ENCODE assay signal across 10 cellular contexts in genomic region chr22:38215156-38216038, GRCh38. TPM values are rescaled to one million over a fixed set of nuclear protein-coding genes. Genes with fewer than 3 reads are reported as not detected.
A peak's percentile ranks its signal among the peaks of the same experiment; 100 is the strongest.
DNase-seq lines count a peak whose midpoint lies in the region; ATAC-seq and TF ChIP-seq lines count a peak whose summit lies in the region.
"Had no signal": no experiment of that assay in that cellular context is flagged by ENCODE, and none has a peak within 500 bp of the region (broad histone marks: within the 10 kb centered on the region; RNA-seq: fewer than 3 reads in every experiment).

No MANE protein-coding gene starts in this region.

- no peak overlapping the region for H3K9ac ChIP-seq in iPS-18a (ENCODE audit: low read length)

- H3K9me3 ChIP-seq in OCI-LY7 (ENCODE audit: low read length) = no peaks in the 10 kb centered on the region
- H3K9me3 ChIP-seq in iPS-18a (ENCODE audit: control insufficient read depth, low read depth, low read length) = no peaks in the 10 kb centered on the region

- peak overlapping the region; percentile 34 for H3K4me3 Mint-ChIP-seq in T-helper 1 cell treated with Interleukin-12 subunit alpha and Interleukin-12 subunit beta and Interleukin-4 antibody, amounts not matched to agents 30 μg/mL and 1 μg/mL, for 36 hours
- H3K4me3 Mint-ChIP-seq in stimulated activated effector memory CD8-positive, alpha-beta T cell treated with anti-CD3 and anti-CD28 coated beads, Interleukin-12 subunit alpha, Interleukin-12 subunit beta, amount 100 ng/mL, for 72 hours = peak overlapping the region; percentile 27

- DNase-seq in T-helper 1 cell = no peak
- DNase-seq in OCI-LY7 (ENCODE audit: low spot score) = no peak
- no peak for DNase-seq in stimulated activated effector memory CD8-positive, alpha-beta T cell treated with anti-CD3 and anti-CD28 coated beads, Interleukin-12 subunit alpha, Interleukin-12 subunit beta, amount 100 ng/mL, for 72 hours (ENCODE audit: low spot score in 2 of 2)
- no peak for DNase-seq in AG08396 (ENCODE audit: low spot score)
- DNase-seq: DMS79 treated with DMSO at 0.1 percent for 48 hours, NCI-H1694 had no signal

- peak overlapping the region; percentile 5 for H3K27ac Mint-ChIP-seq in T-helper 1 cell treated with Interleukin-12 subunit alpha and Interleukin-12 subunit beta and Interleukin-4 antibody, amounts not matched to agents 30 μg/mL and 1 μg/mL, for 36 hours
- H3K27ac Mint-ChIP-seq in stimulated activated effector memory CD8-positive, alpha-beta T cell treated with anti-CD3 and anti-CD28 coated beads, Interleukin-12 subunit alpha, Interleukin-12 subunit beta, amount 100 ng/mL, for 72 hours = peak overlapping the region; percentile 69

- no peak for ATAC-seq in stimulated activated effector memory CD8-positive, alpha-beta T cell treated with anti-CD3 and anti-CD28 coated beads, Interleukin-12 subunit alpha, Interleukin-12 subunit beta, amount 100 ng/mL, for 72 hours
- no peak for ATAC-seq in HG03378 (IDR thresholded peaks at IDR 0.05; ENCODE audit: unreplicated experiment)
- ATAC-seq in GM21526 (IDR thresholded peaks at IDR 0.05; ENCODE audit: low FRiP score, unreplicated experiment) = no peak

- no peaks in the 10 kb centered on the region for H3K79me2 ChIP-seq in OCI-LY7 (ENCODE audit: insufficient read depth, low read depth, low read length)

- peaks cover 14% of the 10 kb centered on the region for H3K36me3 Mint-ChIP-seq in T-helper 1 cell treated with Interleukin-12 subunit alpha and Interleukin-12 subunit beta and Interleukin-4 antibody, amounts not matched to agents 30 μg/mL and 1 μg/mL, for 36 hours (ENCODE audit: low read depth)
- peaks cover 86% of the 10 kb centered on the region for H3K36me3 Mint-ChIP-seq in stimulated activated effector memory CD8-positive, alpha-beta T cell treated with anti-CD3 and anti-CD28 coated beads, Interleukin-12 subunit alpha, Interleukin-12 subunit beta, amount 100 ng/mL, for 72 hours

- intact Hi-C loops in OCI-LY7 (cut with micrococcal nuclease; ENCODE audit: unreplicated experiment) = no loop called here

- no peaks in the 10 kb centered on the region for H3K9me2 ChIP-seq in OCI-LY7 (ENCODE audit: insufficient read depth, low read length)

- H3K4me1 ChIP-seq in OCI-LY7 (ENCODE audit: insufficient read depth, low read length, poor library complexity, severe bottlenecking) (peaks cover 22% of the 10 kb centered on the region), iPS-18a (ENCODE audit: control insufficient read depth, low read depth, low read length) (peaks cover 24% of the 10 kb centered on the region)

- H3K27me3 ChIP-seq in iPS-18a (ENCODE audit: control insufficient read depth, insufficient read depth, low read length) = peaks cover 20% of the 10 kb centered on the region

- no peak overlapping the region for H3K27ac ChIP-seq in OCI-LY7 (ENCODE audit: low read depth, low read length, poor library complexity, severe bottlenecking)
- no peak overlapping the region for H3K27ac ChIP-seq in iPS-18a (ENCODE audit: low read length)

- no peaks in the 10 kb centered on the region for H4K20me1 ChIP-seq in OCI-LY7 (ENCODE audit: insufficient read depth, low read length)

- CTCF ChIA-PET in OCI-LY7 (lab: Charles Lee; ENCODE audit: unreplicated experiment) = interaction anchor here (0.6 to 1.0 kb wide), 2 partner anchors 31 to 481 kb away, joined by 3 to 6 read pairs; no protein-coding TSS in a partner anchor

- POLR2A ChIA-PET in OCI-LY7 (lab: Charles Lee) = interaction anchor here (0.6 to 1.1 kb wide), 2 partner anchors 9 to 55 kb away, joined by 3 to 6 read pairs; no protein-coding TSS in a partner anchor

- no peaks in the 10 kb centered on the region for H3K27me3 Mint-ChIP-seq in T-helper 1 cell treated with Interleukin-12 subunit alpha and Interleukin-12 subunit beta and Interleukin-4 antibody, amounts not matched to agents 30 μg/mL and 1 μg/mL, for 36 hours (ENCODE audit: low read depth)

- BruUV-seq in OCI-LY7 (replicated peaks; lab: Mats Ljungman, UMichigan) = no TSS peak

- peaks cover 14% of the 10 kb centered on the region for H3K4me1 Mint-ChIP-seq in T-helper 1 cell treated with Interleukin-12 subunit alpha and Interleukin-12 subunit beta and Interleukin-4 antibody, amounts not matched to agents 30 μg/mL and 1 μg/mL, for 36 hours (ENCODE audit: low read depth)
- peaks cover 67% of the 10 kb centered on the region for H3K4me1 Mint-ChIP-seq in stimulated activated effector memory CD8-positive, alpha-beta T cell treated with anti-CD3 and anti-CD28 coated beads, Interleukin-12 subunit alpha, Interleukin-12 subunit beta, amount 100 ng/mL, for 72 hours

- no peak for TF ChIP-seq CTCF in OCI-LY7 (conservative IDR thresholded peaks at IDR 0.05; ENCODE audit: low read length)

- H2AFZ ChIP-seq in OCI-LY7 (ENCODE audit: low read length) = no peak overlapping the region

- H3K4me2 ChIP-seq in OCI-LY7 (ENCODE audit: low read length) = peak overlapping the region; percentile 63

- no peaks in the 10 kb centered on the region for H3K9me3 Mint-ChIP-seq in T-helper 1 cell treated with Interleukin-12 subunit alpha and Interleukin-12 subunit beta and Interleukin-4 antibody, amounts not matched to agents 30 μg/mL and 1 μg/mL, for 36 hours
- H3K9me3 Mint-ChIP-seq in stimulated activated effector memory CD8-positive, alpha-beta T cell treated with anti-CD3 and anti-CD28 coated beads, Interleukin-12 subunit alpha, Interleukin-12 subunit beta, amount 100 ng/mL, for 72 hours = no peaks in the 10 kb centered on the region

- H3K36me3 ChIP-seq in OCI-LY7 (ENCODE audit: insufficient read depth, low read length) (no peaks in the 10 kb centered on the region), iPS-18a (ENCODE audit: control insufficient read depth, low read depth, low read length) (no peaks in the 10 kb centered on the region)

- H3K4me3 ChIP-seq in OCI-LY7 (ENCODE audit: low read depth, low read length, poor library complexity, severe bottlenecking) (peak overlapping the region; percentile 61), iPS-18a (ENCODE audit: low read length) (peak overlapping the region; percentile 51)

RNA-seq across cellular contexts. Expression of gene MAFF, which starts 13.6 kb away (rescaled TPM):
- 3.8 and 5.7 TPM in 2 replicates for total RNA-seq in OCI-LY7 (2014; rRNA removed; shearing (Covaris generic))
- 3.4 and 5.3 TPM in 2 replicates for total RNA-seq in OCI-LY7 (2022)

RNA-seq across cellular contexts. Expression of gene PLA2G6, which starts 33.8 kb away (rescaled TPM):
- total RNA-seq in OCI-LY7 (2014; rRNA removed; shearing (Covaris generic)) = 23.3 and 33.9 TPM in 2 replicates
- total RNA-seq in OCI-LY7 (2022) = 83.9 and 106 TPM in 2 replicates

RNA-seq across cellular contexts. Expression of gene TMEM184B, which starts 57.4 kb away (rescaled TPM):
- 11.1 and 19.1 TPM in 2 replicates for total RNA-seq in OCI-LY7 (2014; rRNA removed; shearing (Covaris generic))
- 37.8 and 50.2 TPM in 2 replicates for total RNA-seq in OCI-LY7 (2022)
